33 cellular contexts compared by ENCODE assay signal in genomic region chr6:68771426-68771825, GRCh38.
"Had no signal": no experiment of that assay in that cellular context is flagged by ENCODE, and none has a peak within 500 bp of the region (broad histone marks: within the 10 kb centered on the region; RNA-seq: fewer than 3 reads in every experiment).

No MANE protein-coding gene starts in this region.

- DNase-seq: activated CD4-positive, alpha-beta memory T cell treated with anti-CD3 and anti-CD28 coated beads, Interleukin-2, amount 10 ng/mL, durations not matched to agents 7 days and 5 days; activated CD4-positive, alpha-beta T cell treated with anti-CD3 and anti-CD28 coated beads for 1 hour; activated CD4-positive, alpha-beta T cell treated with anti-CD3 and anti-CD28 coated beads for 48 hours; activated CD4-positive, CD25-positive, alpha-beta regulatory T cell; activated CD8-positive, alpha-beta memory T cell treated with anti-CD3 and anti-CD28 coated beads for 24 hours; activated CD8-positive, alpha-beta memory T cell treated with anti-CD3 and anti-CD28 coated beads, Interleukin-2, amount 10 ng/mL, durations not matched to agents 7 days and 5 days; activated CD8-positive, alpha-beta memory T cell treated with anti-CD3 and anti-CD28 coated beads, Interleukin-2, amount 50 U/mL, for 48 hours; activated gamma-delta T cell; activated naive CD4-positive, alpha-beta T cell treated with Interleukin-2 at 50 U/mL for 16 hours; activated naive CD8-positive, alpha-beta T cell treated with anti-CD3 and anti-CD28 coated beads, Interleukin-2, amount 10 ng/mL, durations not matched to agents 7 days and 5 days; activated T-cell treated with anti-CD3 and anti-CD28 coated beads, Interleukin-2, amount 50 U/mL, for 1 hour; activated T-cell treated with anti-CD3 and anti-CD28 coated beads, Interleukin-2, amount 50 U/mL, for 72 hours; anterior cingulate cortex; central memory CD4-positive, alpha-beta T cell; Kasumi-1; KG1; MG63; NCI-H1048; NCI-H1105 treated with DMSO at 0.1 percent for 48 hours; NCI-H1436; NCI-H1694; NCI-H1930; NCI-H2081 treated with DMSO at 0.1 percent for 48 hours; NCI-H226; NCI-H446 treated with DMSO at 0.1 percent for 48 hours; NCI-H524; SHP77; SJCRH30; T1000; WERI-Rb-1 had no signal

- H3K27me3 ChIP-seq: MG63, SJCRH30 had no signal

- ATAC-seq: activated CD8-positive, alpha-beta memory T cell treated with anti-CD3 and anti-CD28 coated beads, Interleukin-2, amount 10 ng/mL, durations not matched to agents 7 days and 5 days; activated T-cell treated with anti-CD3 and anti-CD28 coated beads, Interleukin-2, amount 50 U/mL, for 72 hours; activated T-helper 17 cell treated with anti-CD3 and anti-CD28 coated beads, Interleukin-2, amount 50 U/mL, for 72 hours; Panc1 had no signal

- H3K27ac ChIP-seq: SJCRH30, SK-N-MC, WERI-Rb-1 had no signal
